Comparison of ENCODE assay signal across 20 cellular contexts in the genomic region with DNA sequence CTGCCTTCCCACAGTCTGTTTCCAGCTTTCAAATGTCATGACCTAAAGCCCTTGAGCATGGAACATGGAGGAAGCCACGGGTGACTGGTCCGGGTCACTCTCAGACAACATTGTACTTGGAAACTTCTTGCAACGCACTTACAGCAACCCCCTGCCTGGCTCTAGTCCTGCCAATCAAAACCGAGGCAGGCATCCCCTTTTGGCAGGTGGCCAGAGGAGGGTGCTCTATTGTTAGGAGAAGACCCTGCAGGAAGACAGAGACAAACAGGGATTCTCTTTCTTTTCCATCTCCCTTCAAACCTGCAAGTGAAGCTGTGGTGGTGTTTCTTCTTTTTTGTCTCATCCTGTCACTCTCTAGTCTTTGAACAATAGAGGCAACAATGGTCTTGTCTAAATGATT.
A peak's percentile ranks its signal among the peaks of the same experiment; 100 is the strongest.
DNase-seq lines count a peak whose midpoint lies in the region; ATAC-seq, FAIRE-seq and TF ChIP-seq lines count a peak whose summit lies in the region.
"Had no signal": no experiment of that assay in that cellular context is flagged by ENCODE, and none has a peak within 500 bp of the region (broad histone marks: within the 10 kb centered on the region; RNA-seq: fewer than 3 reads in every experiment).

No MANE protein-coding gene starts in this region.

- H3K27me3 ChIP-seq in K562 (ENCODE audit: control insufficient read depth in 2 of 2, insufficient read depth in 2 of 2, low read length in 2 of 2), result no peaks in the 10 kb centered on the region
- H3K27me3 ChIP-seq in neural progenitor cell, result no peaks in the 10 kb centered on the region
- no peaks in the 10 kb centered on the region for H3K27me3 ChIP-seq in upper lobe of left lung
- H3K27me3 ChIP-seq: cardiac muscle cell, MG63 had no signal

- in situ Hi-C loops in K562 (cut with MboI), result no loop called here

- H3K9me3 ChIP-seq in K562 (replicated peaks; ENCODE audit: control insufficient read depth, insufficient read depth, low read depth, low read length) (no peaks in the 10 kb centered on the region), neural progenitor cell (ENCODE audit: low read depth) (no peaks in the 10 kb centered on the region), upper lobe of left lung (no peaks in the 10 kb centered on the region)
- H3K9me3 ChIP-seq: MG63 had no signal

- H3K4me1 Mint-ChIP-seq in neural progenitor cell, result peaks cover 9% of the 10 kb centered on the region
- H3K4me1 Mint-ChIP-seq: CD14-positive monocyte, nephron had no signal

- H3K36me3 Mint-ChIP-seq in neural progenitor cell, result no peaks in the 10 kb centered on the region
- H3K36me3 Mint-ChIP-seq: CD14-positive monocyte had no signal

- ATAC-seq in K562 (no peak; the same call in 2 of the 3 replicates), GM18861 (IDR thresholded peaks at IDR 0.05; ENCODE audit: unreplicated experiment) (no peak), upper lobe of left lung (ENCODE audit: low FRiP score in 2 of 2) (no peak)
- ATAC-seq: HepG2 had no signal

- 0% methylated on average over 4 of the region's 4 CpGs for WGBS in K562 (ENCODE audit: insufficient coverage, low coverage, missing lambda C conversion rate)
- 56 to 58% methylated on average over 4 of the region's 4 CpGs for WGBS in upper lobe of left lung, 2 donors

- CTCF ChIA-PET in K562 (lab: Yijun Ruan, JAX; ENCODE audit: low intra/inter-chr PET ratio), result no interaction called here

- no peaks in the 10 kb centered on the region for H4K20me1 ChIP-seq in K562 (replicated peaks; ENCODE audit: control insufficient read depth, insufficient read depth, low read length)
- no peaks in the 10 kb centered on the region for H4K20me1 ChIP-seq in neural progenitor cell (ENCODE audit: low read depth)

- no peak for TF ChIP-seq POLR2A in K562 (conservative IDR thresholded peaks at IDR 0.05)
- TF ChIP-seq POLR2A in upper lobe of left lung (IDR thresholded peaks at IDR 0.05), result no peak

- H3K4me3 ChIP-seq in K562, result no peak overlapping the region
- H3K4me3 ChIP-seq in neural progenitor cell, result no peak overlapping the region
- H3K4me3 ChIP-seq in upper lobe of left lung, result no peak overlapping the region
- H3K4me3 ChIP-seq: cardiac muscle cell, MG63 had no signal

- H3K27me3 Mint-ChIP-seq in neural progenitor cell (ENCODE audit: insufficient read depth, low read depth), result no peaks in the 10 kb centered on the region

- TF ChIP-seq CTCF in K562 (IDR thresholded peaks at IDR 0.05 in 2 of 3, conservative IDR thresholded peaks at IDR 0.05 in 1 of 3; ENCODE audit: insufficient read depth in 2 of 3, low read depth in 1 of 3, low read length in 3 of 3) (no peak), neural progenitor cell (IDR thresholded peaks at IDR 0.05) (peak; percentile 38), upper lobe of left lung (IDR thresholded peaks at IDR 0.05) (no peak)

- no peaks in the 10 kb centered on the region for H3K9me3 Mint-ChIP-seq in neural progenitor cell
- H3K9me3 Mint-ChIP-seq: nephron had no signal

- FAIRE-seq in K562 (lab: Jason Lieb, UNC), result no peak
- FAIRE-seq: HepG2, kidney had no signal

- TF ChIP-seq RAD21 in K562 (CRISPR knock-in tag; conservative IDR thresholded peaks at IDR 0.05 in 1 of 2, IDR thresholded peaks at IDR 0.05 in 1 of 2), result peak in 1 of 2 experiments; percentile 28; a peak in 1 of 4 replicates

- no peak overlapping the region for H3K9ac ChIP-seq in K562 (ENCODE audit: insufficient read depth in 1 of 2, low read depth in 2 of 2, low read length in 2 of 2)
- H3K9ac ChIP-seq in neural progenitor cell, result no peak overlapping the region

- H3K4me1 ChIP-seq in K562 (replicated peaks in 1 of 2; ENCODE audit: control insufficient read depth in 2 of 2, insufficient read depth in 2 of 2, low read length in 2 of 2) (no peaks in the 10 kb centered on the region), neural progenitor cell (peaks cover 9% of the 10 kb centered on the region), upper lobe of left lung (no peaks in the 10 kb centered on the region)

- H3K79me2 ChIP-seq in K562 (ENCODE audit: control insufficient read depth, insufficient read depth, low read length) (no peaks in the 10 kb centered on the region), neural progenitor cell (ENCODE audit: low read depth) (no peaks in the 10 kb centered on the region)

- H3K4me2 ChIP-seq in K562 (ENCODE audit: insufficient read depth, low read length), result no peak overlapping the region
- H3K4me2 ChIP-seq in neural progenitor cell, result no peak overlapping the region

- peak; percentile 10 for DNase-seq in activated CD4-positive, alpha-beta T cell treated with anti-CD3 and anti-CD28 coated beads for 48 hours
- DNase-seq in activated CD4-positive, alpha-beta T cell treated with anti-CD3 and anti-CD28 coated beads, Interleukin-2, amount 50 U/mL, for 1 hour, result no peak
- DNase-seq in NCI-H2227 (lab: John Stamatoyannopoulos, UW; ENCODE audit: unreplicated experiment) (peak; percentile 72), K562 (ENCODE audit: extremely low read depth in 1 of 4, low spot score in 3 of 4) (peak in 1 of 4 experiments; percentile 23), neural progenitor cell (ENCODE audit: low spot score) (peak; percentile 43), HUDEP-2 (lab: John Stamatoyannopoulos, UW; ENCODE audit: unreplicated experiment in 76 of 76) (no peak), upper lobe of left lung (no peak)
- DNase-seq: DMS79 treated with DMSO at 0.1 percent for 48 hours; head of caudate nucleus; kidney; mesenchymal stem cell; MG63; stimulated activated naive CD4-positive, alpha-beta T cell; trophoblast cell had no signal

- no peak for TF ChIP-seq EP300 in K562 (IDR thresholded peaks at IDR 0.05; ENCODE audit: low read length)
- TF ChIP-seq EP300 in upper lobe of left lung (IDR thresholded peaks at IDR 0.05), result no peak

- H3K36me3 ChIP-seq in K562 (ENCODE audit: control insufficient read depth, insufficient read depth, low read length) (no peaks in the 10 kb centered on the region), neural progenitor cell (peaks cover 4% of the 10 kb centered on the region), upper lobe of left lung (no peaks in the 10 kb centered on the region)
- H3K36me3 ChIP-seq: cardiac muscle cell, MG63 had no signal

- H3K27ac Mint-ChIP-seq in neural progenitor cell, result no peak overlapping the region
- H3K27ac Mint-ChIP-seq: CD14-positive monocyte, nephron had no signal

- POLR2A ChIA-PET in K562 (lab: Yijun Ruan, JAX), result no interaction called here

- H3K4me3 Mint-ChIP-seq in neural progenitor cell, result no peak overlapping the region
- H3K4me3 Mint-ChIP-seq: CD14-positive monocyte, nephron had no signal

- H3K27ac ChIP-seq in K562 (ENCODE audit: extremely low read depth, low read depth, low read length) (no peak overlapping the region), neural progenitor cell (no peak overlapping the region), upper lobe of left lung (no peak overlapping the region)
- H3K27ac ChIP-seq: cardiac muscle cell, VCaP had no signal

- no peaks in the 10 kb centered on the region for H3K9me1 ChIP-seq in K562 (ENCODE audit: control insufficient read depth, insufficient read depth, low read length)

- H3F3A ChIP-seq in neural progenitor cell (ENCODE audit: low read depth), result peaks cover 10% of the 10 kb centered on the region

- BruUV-seq in K562 (replicated peaks; lab: Mats Ljungman, UMichigan), result no TSS peak

- H2AFZ ChIP-seq in K562 (ENCODE audit: low read depth, low read length), result peak overlapping the region; percentile 48
- no peak overlapping the region for H2AFZ ChIP-seq in neural progenitor cell (replicated peaks)

- intact Hi-C loops in K562 (cut with micrococcal nuclease), result no loop called here

TF ChIP-seq in K562, 482 proteins besides CTCF, POLR2A, EP300 and RAD21 (continues in another document):
- peak; percentile 56; the same call in 1 of the 2 replicates for TF ChIP-seq ZNF263 (CRISPR knock-in tag; IDR thresholded peaks at IDR 0.05; ENCODE audit: borderline replicate concordance)
- TF ChIP-seq, protein P1, sequence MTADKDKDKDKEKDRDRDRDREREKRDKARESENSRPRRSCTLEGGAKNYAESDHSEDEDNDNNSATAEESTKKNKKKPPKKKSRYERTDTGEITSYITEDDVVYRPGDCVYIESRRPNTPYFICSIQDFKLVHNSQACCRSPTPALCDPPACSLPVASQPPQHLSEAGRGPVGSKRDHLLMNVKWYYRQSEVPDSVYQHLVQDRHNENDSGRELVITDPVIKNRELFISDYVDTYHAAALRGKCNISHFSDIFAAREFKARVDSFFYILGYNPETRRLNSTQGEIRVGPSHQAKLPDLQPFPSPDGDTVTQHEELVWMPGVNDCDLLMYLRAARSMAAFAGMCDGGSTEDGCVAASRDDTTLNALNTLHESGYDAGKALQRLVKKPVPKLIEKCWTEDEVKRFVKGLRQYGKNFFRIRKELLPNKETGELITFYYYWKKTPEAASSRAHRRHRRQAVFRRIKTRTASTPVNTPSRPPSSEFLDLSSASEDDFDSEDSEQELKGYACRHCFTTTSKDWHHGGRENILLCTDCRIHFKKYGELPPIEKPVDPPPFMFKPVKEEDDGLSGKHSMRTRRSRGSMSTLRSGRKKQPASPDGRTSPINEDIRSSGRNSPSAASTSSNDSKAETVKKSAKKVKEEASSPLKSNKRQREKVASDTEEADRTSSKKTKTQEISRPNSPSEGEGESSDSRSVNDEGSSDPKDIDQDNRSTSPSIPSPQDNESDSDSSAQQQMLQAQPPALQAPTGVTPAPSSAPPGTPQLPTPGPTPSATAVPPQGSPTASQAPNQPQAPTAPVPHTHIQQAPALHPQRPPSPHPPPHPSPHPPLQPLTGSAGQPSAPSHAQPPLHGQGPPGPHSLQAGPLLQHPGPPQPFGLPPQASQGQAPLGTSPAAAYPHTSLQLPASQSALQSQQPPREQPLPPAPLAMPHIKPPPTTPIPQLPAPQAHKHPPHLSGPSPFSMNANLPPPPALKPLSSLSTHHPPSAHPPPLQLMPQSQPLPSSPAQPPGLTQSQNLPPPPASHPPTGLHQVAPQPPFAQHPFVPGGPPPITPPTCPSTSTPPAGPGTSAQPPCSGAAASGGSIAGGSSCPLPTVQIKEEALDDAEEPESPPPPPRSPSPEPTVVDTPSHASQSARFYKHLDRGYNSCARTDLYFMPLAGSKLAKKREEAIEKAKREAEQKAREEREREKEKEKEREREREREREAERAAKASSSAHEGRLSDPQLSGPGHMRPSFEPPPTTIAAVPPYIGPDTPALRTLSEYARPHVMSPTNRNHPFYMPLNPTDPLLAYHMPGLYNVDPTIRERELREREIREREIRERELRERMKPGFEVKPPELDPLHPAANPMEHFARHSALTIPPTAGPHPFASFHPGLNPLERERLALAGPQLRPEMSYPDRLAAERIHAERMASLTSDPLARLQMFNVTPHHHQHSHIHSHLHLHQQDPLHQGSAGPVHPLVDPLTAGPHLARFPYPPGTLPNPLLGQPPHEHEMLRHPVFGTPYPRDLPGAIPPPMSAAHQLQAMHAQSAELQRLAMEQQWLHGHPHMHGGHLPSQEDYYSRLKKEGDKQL (CRISPR knock-in tag; IDR thresholded peaks at IDR 0.05; ENCODE audit: borderline replicate concordance), result no peak

Comparison
In these comparisons a context has a peak if more than half of its experiments do, and no peak if none do; other contexts are left out.
1. DNase-seq: peak in activated CD4-positive, alpha-beta T cell treated with anti-CD3 and anti-CD28 coated beads for 48 hours (single experiment), NCI-H2227 (single experiment) and neural progenitor cell (single experiment); none in activated CD4-positive, alpha-beta T cell treated with anti-CD3 and anti-CD28 coated beads, Interleukin-2, amount 50 U/mL, for 1 hour (single experiment), HUDEP-2 (0 of 76) and upper lobe of left lung (0 of 2).